In the genomic region with DNA sequence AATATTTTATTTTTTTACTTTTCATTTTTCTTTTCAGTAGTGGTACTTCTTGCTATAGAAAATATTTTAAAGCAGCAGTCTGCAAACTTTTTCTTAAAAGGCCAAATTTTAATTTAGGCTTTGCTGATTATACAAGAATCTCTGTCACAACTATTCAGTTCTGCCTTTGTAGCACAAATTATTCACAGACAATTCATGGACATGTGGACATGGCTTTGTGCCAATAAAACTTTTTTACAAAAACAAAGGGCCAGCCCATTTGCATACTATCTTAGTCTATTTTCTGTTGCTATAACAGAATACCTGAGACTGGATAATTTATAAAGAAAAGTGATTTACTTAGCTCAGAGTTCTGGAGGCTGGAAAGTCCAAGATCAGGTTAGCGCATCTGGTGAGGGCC, we compare ENCODE assay signal across 26 cellular contexts.
"Had no signal": no experiment of that assay in that cellular context is flagged by ENCODE, and none has a peak within 500 bp of the region (broad histone marks: within the 10 kb centered on the region; RNA-seq: fewer than 3 reads in every experiment).

No MANE protein-coding gene starts in this region.

- ATAC-seq: foreskin keratinocyte; gastroesophageal sphincter; heart left ventricle; left colon; left lobe of liver; lower lobe of right lung; mucosa of descending colon; naive thymus-derived CD8-positive, alpha-beta T cell had no signal

- H3K9me3 Mint-ChIP-seq: immature natural killer cell; mesothelial cell of epicardium; naive B cell; naive thymus-derived CD8-positive, alpha-beta T cell had no signal

- H3K27ac ChIP-seq: coronary artery, dorsolateral prefrontal cortex, esophagus muscularis mucosa, foreskin keratinocyte, gastroesophageal sphincter, heart left ventricle, hepatocyte, left ventricle myocardium inferior, lower lobe of right lung had no signal

- H3K4me2 ChIP-seq: hepatocyte had no signal

- H3K4me3 Mint-ChIP-seq: immature natural killer cell; mesothelial cell of epicardium; naive thymus-derived CD8-positive, alpha-beta T cell had no signal

- H3K4me1 ChIP-seq: esophagus muscularis mucosa, foreskin keratinocyte, gastroesophageal sphincter, heart left ventricle, left ventricle myocardium inferior, lower lobe of right lung had no signal

- H3K36me3 Mint-ChIP-seq: mesothelial cell of epicardium, naive B cell had no signal

- H2AFZ ChIP-seq: hepatocyte had no signal

- H3K79me2 ChIP-seq: hepatocyte had no signal

- H3K27me3 ChIP-seq: dorsolateral prefrontal cortex, esophagus muscularis mucosa, foreskin keratinocyte, gastroesophageal sphincter, heart left ventricle, hepatocyte had no signal

- H3K4me3 ChIP-seq: coronary artery, dorsolateral prefrontal cortex, esophagus muscularis mucosa, gastroesophageal sphincter, heart left ventricle, hepatocyte, left ventricle myocardium inferior, lower lobe of right lung, mucosa of descending colon had no signal

- H3K36me3 ChIP-seq: esophagus muscularis mucosa, gastroesophageal sphincter, left ventricle myocardium inferior, lower lobe of right lung had no signal

- H3K9me3 ChIP-seq: esophagus muscularis mucosa, gastroesophageal sphincter, heart left ventricle, left ventricle myocardium inferior, lower lobe of right lung, mucosa of descending colon had no signal

- DNase-seq: dorsolateral prefrontal cortex; effector CD4-positive, alpha-beta T cell; effector memory CD4-positive, alpha-beta T cell; foreskin keratinocyte; heart left ventricle; hypothalamus; immature natural killer cell; islet precursor cell; kidney; kidney glomerular epithelial cell; left colon; left ventricle myocardium inferior; lower lobe of right lung; mesenchymal stem cell; mucosa of descending colon; naive B cell; naive thymus-derived CD8-positive, alpha-beta T cell had no signal

- H3K27ac Mint-ChIP-seq: immature natural killer cell; mesothelial cell of epicardium; naive B cell; naive thymus-derived CD8-positive, alpha-beta T cell had no signal

- H3K4me1 Mint-ChIP-seq: immature natural killer cell; naive thymus-derived CD8-positive, alpha-beta T cell had no signal

- FAIRE-seq: colon, endothelial cell of umbilical vein, frontal cortex, kidney had no signal
